ENCODE assay signal across 11 cellular contexts in the genomic region with DNA sequence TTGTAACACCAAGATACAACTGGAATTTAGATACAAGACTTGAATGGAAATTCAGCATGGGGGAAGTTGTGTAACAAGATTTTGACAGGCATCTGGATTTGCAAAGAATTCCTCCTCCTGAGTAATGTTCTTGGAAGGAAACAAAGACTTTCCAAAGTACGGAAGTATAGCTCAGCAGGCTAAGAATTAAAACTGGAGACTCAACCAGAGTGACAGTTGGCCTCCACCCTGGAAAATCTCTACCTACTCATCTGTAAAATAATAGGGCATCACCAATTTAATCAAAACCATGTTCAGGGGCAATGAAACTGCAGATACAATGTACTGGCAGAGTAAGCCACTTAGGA. TPM values are rescaled to one million over a fixed set of nuclear protein-coding genes. Genes with fewer than 3 reads are reported as not detected.
DNase-seq lines count a peak whose midpoint lies in the region; ATAC-seq, FAIRE-seq and TF ChIP-seq lines count a peak whose summit lies in the region.
"Had no signal": no experiment of that assay in that cellular context is flagged by ENCODE, and none has a peak within 500 bp of the region (broad histone marks: within the 10 kb centered on the region; RNA-seq: fewer than 3 reads in every experiment).

No MANE protein-coding gene starts in this region.

- H3K9ac ChIP-seq in HUES48 (ENCODE audit: low read depth, low read length) (no peak overlapping the region), astrocyte (ENCODE audit: low read length) (no peak overlapping the region)

- H3K4me1 ChIP-seq in HUES48 (ENCODE audit: control insufficient read depth, insufficient read depth, low read length) (peaks cover 23% of the 10 kb centered on the region), astrocyte (ENCODE audit: insufficient read depth, low read length) (peaks cover 25% of the 10 kb centered on the region), left ventricle myocardium inferior (peaks cover 59% of the 10 kb centered on the region), gastrocnemius medialis (peaks cover 60 to 68% of the 10 kb centered on the region in 2 donors)

- peak overlapping the region; percentile 21 for H3K4me2 ChIP-seq in astrocyte (ENCODE audit: low read length)

- H3K9me3 Mint-ChIP-seq in astrocyte (ENCODE audit: unreplicated experiment) = no peaks in the 10 kb centered on the region
- H3K9me3 Mint-ChIP-seq: stimulated activated naive B cell treated with anti-CD40 and anti-IgM and Interleukin-4, amounts not matched to agents 10 μg/mL and 1 μg/mL and 100 μg/mL, for 72 hours had no signal

- peak overlapping the region; percentile 38 for H3K27ac ChIP-seq in HUES48 (ENCODE audit: low read depth, low read length)
- no peak overlapping the region for H3K27ac ChIP-seq in astrocyte (ENCODE audit: low read depth, low read length)
- H3K27ac ChIP-seq in left ventricle myocardium inferior (replicated peaks) = peak overlapping the region; percentile 68
- peak overlapping the region; percentile 35 to 62 (median 50) for H3K27ac ChIP-seq in gastrocnemius medialis
- H3K27ac ChIP-seq: lower lobe of right lung had no signal

- H3K27me3 Mint-ChIP-seq in astrocyte (ENCODE audit: low read depth, unreplicated experiment) = no peaks in the 10 kb centered on the region
- H3K27me3 Mint-ChIP-seq: stimulated activated naive B cell treated with anti-CD40 and anti-IgM and Interleukin-4, amounts not matched to agents 10 μg/mL and 1 μg/mL and 100 μg/mL, for 72 hours had no signal

- H3K4me3 ChIP-seq in HUES48 (ENCODE audit: low read depth, low read length) = no peak overlapping the region
- H3K4me3 ChIP-seq in astrocyte (ENCODE audit: insufficient read depth, low read depth, low read length) = no peak overlapping the region
- H3K4me3 ChIP-seq in left ventricle myocardium inferior = no peak overlapping the region
- no peak overlapping the region for H3K4me3 ChIP-seq in gastrocnemius medialis
- H3K4me3 ChIP-seq: lower lobe of right lung had no signal

- H3K36me3 ChIP-seq in HUES48 (ENCODE audit: control insufficient read depth, insufficient read depth, low read length) (no peaks in the 10 kb centered on the region), astrocyte (ENCODE audit: insufficient read depth, low read length) (no peaks in the 10 kb centered on the region), left ventricle myocardium inferior (peaks cover 6% of the 10 kb centered on the region), gastrocnemius medialis (no peaks in the 10 kb centered on the region)
- H3K36me3 ChIP-seq: lower lobe of right lung had no signal

- no peaks in the 10 kb centered on the region for H3K27me3 ChIP-seq in HUES48 (ENCODE audit: control insufficient read depth, insufficient read depth, low read length)
- no peaks in the 10 kb centered on the region for H3K27me3 ChIP-seq in astrocyte (ENCODE audit: insufficient read depth, low read length)
- no peaks in the 10 kb centered on the region for H3K27me3 ChIP-seq in left ventricle myocardium inferior (ENCODE audit: low read depth)
- no peaks in the 10 kb centered on the region for H3K27me3 ChIP-seq in gastrocnemius medialis

- in situ Hi-C loops in gastrocnemius medialis (cut with MboI; ENCODE audit: low sequenced_read_pairs in 4 of 4) = no loop called here

- peak overlapping the region; percentile 73 for H3K27ac Mint-ChIP-seq in astrocyte (ENCODE audit: unreplicated experiment)
- H3K27ac Mint-ChIP-seq: stimulated activated naive B cell treated with anti-CD40 and anti-IgM and Interleukin-4, amounts not matched to agents 10 μg/mL and 1 μg/mL and 100 μg/mL, for 72 hours had no signal

- no peak overlapping the region for H2AFZ ChIP-seq in astrocyte (ENCODE audit: low read depth, low read length)

- H3K4me1 Mint-ChIP-seq in astrocyte (ENCODE audit: low read depth, unreplicated experiment) = peaks cover 24% of the 10 kb centered on the region

- H3K79me2 ChIP-seq in astrocyte (ENCODE audit: insufficient read depth, low read length) = peaks cover 74% of the 10 kb centered on the region

- TF ChIP-seq POLR2A in gastrocnemius medialis (IDR thresholded peaks at IDR 0.05) = no peak

- FAIRE-seq in astrocyte (lab: Jason Lieb, UNC) (peak; percentile 55), GM19239 (lab: Jason Lieb, UNC) (no peak)

- intact Hi-C loops in left ventricle myocardium inferior (cut with micrococcal nuclease) (no loop called here), gastrocnemius medialis (cut with DNase I; ENCODE audit: low total_unique reads) (no loop called here)

- TF ChIP-seq CTCF in astrocyte (IDR thresholded peaks at IDR 0.05; ENCODE audit: insufficient read depth, low read depth, low read length) = no peak
- TF ChIP-seq CTCF in left ventricle myocardium inferior (IDR thresholded peaks at IDR 0.05; ENCODE audit: borderline replicate concordance) = no peak
- no peak for TF ChIP-seq CTCF in gastrocnemius medialis (IDR thresholded peaks at IDR 0.05 in 4 of 5, conservative IDR thresholded peaks at IDR 0.05 in 1 of 5)

- H3K9me3 ChIP-seq in HUES48 (ENCODE audit: control insufficient read depth, insufficient read depth, low read length) (no peaks in the 10 kb centered on the region), astrocyte (ENCODE audit: insufficient read depth, low read depth, low read length) (no peaks in the 10 kb centered on the region), left ventricle myocardium inferior (replicated peaks) (no peaks in the 10 kb centered on the region), gastrocnemius medialis (no peaks in the 10 kb centered on the region)
- H3K9me3 ChIP-seq: lower lobe of right lung had no signal

- H3K4me3 Mint-ChIP-seq in astrocyte (ENCODE audit: unreplicated experiment) = no peak overlapping the region
- H3K4me3 Mint-ChIP-seq: stimulated activated naive B cell treated with anti-CD40 and anti-IgM and Interleukin-4, amounts not matched to agents 10 μg/mL and 1 μg/mL and 100 μg/mL, for 72 hours had no signal

- H3K36me3 Mint-ChIP-seq in astrocyte (ENCODE audit: low read depth, unreplicated experiment) = peaks cover 2% of the 10 kb centered on the region

- DNase-seq in astrocyte (ENCODE audit: low read depth) (peak; percentile 83), left ventricle myocardium inferior (no peak), gastrocnemius medialis (no peak), NOMO-1 (lab: John Stamatoyannopoulos, UW; ENCODE audit: unreplicated experiment in 2 of 2) (no peak), AML-193 (lab: John Stamatoyannopoulos, UW) (no peak), GM19239 (ENCODE audit: insufficient read length, low spot score) (no peak)
- DNase-seq in stimulated activated CD4-positive, alpha-beta T cell treated with anti-CD3 and anti-CD28 coated beads, Interleukin-1b, Interleukin-23, amount 100 ng/mL, for 48 hours = no peak
- DNase-seq: DND-41; lower lobe of right lung; stimulated activated naive B cell treated with anti-CD40 and anti-IgM and Interleukin-4, amounts not matched to agents 10 μg/mL and 1 μg/mL and 100 μg/mL, for 72 hours had no signal

- peaks cover 86% of the 10 kb centered on the region for H4K20me1 ChIP-seq in astrocyte (ENCODE audit: insufficient read depth, low read length)

- ATAC-seq in gastrocnemius medialis = peak; percentile 43 to 61

RNA-seq across cellular contexts. Expression of gene DCAF5, which starts 14.8 kb away (rescaled TPM):
- total RNA-seq in astrocyte (54.5 and 54.6 TPM in 2 replicates), left ventricle myocardium inferior (57.8 TPM), gastrocnemius medialis (10 to 100 TPM; 45.9 to 96.6 (median 66.8) TPM)

RNA-seq across cellular contexts. Expression of gene EXD2, which starts 53.1 kb away (rescaled TPM):
- total RNA-seq in astrocyte = 28.7 and 30.7 TPM in 2 replicates
- 16.5 TPM for total RNA-seq in left ventricle myocardium inferior
- total RNA-seq in gastrocnemius medialis = 10 to 100 TPM; 13.7 to 19.7 (median 16.5) TPM
